32 cellular contexts compared by ENCODE assay signal in genomic region chr10:54665122-54665521, GRCh38.
"Had no signal": no experiment of that assay in that cellular context is flagged by ENCODE, and none has a peak within 500 bp of the region (broad histone marks: within the 10 kb centered on the region; RNA-seq: fewer than 3 reads in every experiment).

No MANE protein-coding gene starts in this region.

- H3K36me3 ChIP-seq: brain microvascular endothelial cell, cardiac muscle cell, SJCRH30, WERI-Rb-1 had no signal

- H3K27me3 ChIP-seq: brain microvascular endothelial cell, cardiac muscle cell, SJCRH30 had no signal

- H3K9me3 ChIP-seq: SJCRH30 had no signal

- DNase-seq: activated CD4-positive, alpha-beta T cell treated with anti-CD3 and anti-CD28 coated beads for 1 hour; activated CD4-positive, alpha-beta T cell treated with anti-CD3 and anti-CD28 coated beads for 48 hours; activated CD4-positive, CD25-positive, alpha-beta regulatory T cell; activated CD8-positive, alpha-beta T cell treated with anti-CD3 and anti-CD28 coated beads for 36 hours; activated effector memory CD4-positive, alpha-beta T cell treated with anti-CD3 and anti-CD28 coated beads, Interleukin-2, amount 50 U/mL, for 16 hours; activated naive CD4-positive, alpha-beta T cell; activated naive CD4-positive, alpha-beta T cell treated with anti-CD3 and anti-CD28 coated beads, Interleukin-2, amount 50 U/mL, for 16 hours; activated naive CD8-positive, alpha-beta T cell treated with anti-CD3 and anti-CD28 coated beads for 36 hours; activated T-cell treated with anti-CD3 and anti-CD28 coated beads, Interleukin-2, amount 50 U/mL, for 1 hour; activated T-cell treated with anti-CD3 and anti-CD28 coated beads, Interleukin-2, amount 50 U/mL, for 72 hours; amniotic stem cell; aorta; brain microvascular endothelial cell; Karpas-422; NCI-H1048; NCI-H1105 treated with DMSO at 0.1 percent for 48 hours; NCI-H1436 treated with DMSO at 0.1 percent for 48 hours; NCI-H1694 treated with DMSO at 0.1 percent for 48 hours; NCI-H2029; NCI-H2171 treated with DMSO at 0.1 percent for 48 hours; NCI-H2227 treated with DMSO at 0.1 percent for 48 hours; NCI-H446; NCI-H510A treated with DMSO at 0.1 percent for 48 hours; NCI-H526 treated with DMSO at 0.1 percent for 48 hours; SHP77; SJCRH30; T1000; WERI-Rb-1 had no signal

- H3K27ac ChIP-seq: brain microvascular endothelial cell, cardiac muscle cell, SJCRH30, SK-N-MC, WERI-Rb-1 had no signal

- H3K4me1 ChIP-seq: SJCRH30 had no signal

- H3K4me3 ChIP-seq: cardiac muscle cell, SJCRH30, SK-N-MC had no signal

- ATAC-seq: activated CD8-positive, alpha-beta T cell treated with anti-CD3 and anti-CD28 coated beads for 36 hours; activated T-cell treated with anti-CD3 and anti-CD28 coated beads, Interleukin-2, amount 50 U/mL, for 72 hours; activated T-helper 17 cell treated with anti-CD3 and anti-CD28 coated beads, Interleukin-2, amount 50 U/mL, for 72 hours; Panc1 had no signal
